Comparison of ENCODE assay signal across 8 cellular contexts in genomic region chr3:196431193-196432136, GRCh38. TPM values are rescaled to one million over a fixed set of nuclear protein-coding genes. Genes with fewer than 3 reads are reported as not detected.
DNase-seq lines count a peak whose midpoint lies in the region; ATAC-seq and FAIRE-seq lines count a peak whose summit lies in the region.

No MANE protein-coding gene starts in this region.

- no peaks in the 10 kb centered on the region for H3K27me3 Mint-ChIP-seq in activated CD4-positive, alpha-beta T cell treated with anti-CD3 and anti-CD28 coated beads, Interleukin-2, amount 10 ng/mL, durations not matched to agents 7 days and 5 days

- intact Hi-C loops in Right ventricle myocardium inferior (cut with DNase I) (loop anchor here (5.0 kb wide), 3 partner anchors 71 to 179 kb away; partner anchors contain the start of genes DYNLT2B and RNF168), cardiac septum (cut with DNase I) (loop anchor here (1.0 to 2.0 kb wide), 2 partner anchors 71 to 113 kb away; partner anchors contain the start of genes DYNLT2B and RNF168)

- H4K91ac ChIP-seq in mesenchymal stem cell (ENCODE audit: low read length): peak overlapping the region; percentile 62

- peak overlapping the region; percentile 23 to 95 for H3K18ac ChIP-seq in mesenchymal stem cell (ENCODE audit: low read depth in 1 of 2, low read length in 2 of 2)

- H3K36me3 ChIP-seq in mesenchymal stem cell (ENCODE audit: control insufficient read depth in 1 of 2, insufficient read depth in 2 of 2, low read depth in 1 of 2, low read length in 2 of 2): peaks cover 7 to 14% of the 10 kb centered on the region in 2 experiments

- peak overlapping the region; percentile 97 for H3K27ac Mint-ChIP-seq in activated CD4-positive, alpha-beta T cell treated with anti-CD3 and anti-CD28 coated beads, Interleukin-2, amount 10 ng/mL, durations not matched to agents 7 days and 5 days

- peak overlapping the region; percentile 77 for H3K27ac ChIP-seq in mesenchymal stem cell (ENCODE audit: low read length, poor library complexity, severe bottlenecking)

- peaks cover 23% of the 10 kb centered on the region for H3K4me1 Mint-ChIP-seq in activated CD4-positive, alpha-beta T cell treated with anti-CD3 and anti-CD28 coated beads, Interleukin-2, amount 10 ng/mL, durations not matched to agents 7 days and 5 days

- peak overlapping the region; percentile 81 to 95 for H3K4me3 ChIP-seq in mesenchymal stem cell (ENCODE audit: insufficient read depth in 1 of 2, low read depth in 1 of 2, low read length in 2 of 2)

- peak; percentile 45 for ATAC-seq in Right ventricle myocardium inferior
- ATAC-seq in HG02759 (IDR thresholded peaks at IDR 0.05; ENCODE audit: unreplicated experiment): peak; percentile 33

- H3K9ac ChIP-seq in mesenchymal stem cell (ENCODE audit: low read length): peak overlapping the region; percentile 96

- DNase-seq in Right ventricle myocardium inferior (ENCODE audit: missing footprints) (peak; percentile 76), cardiac septum (ENCODE audit: low spot score) (no peak), NCI-H146 (lab: John Stamatoyannopoulos, UW) (peak; percentile 50), mesenchymal stem cell (peak; percentile 77), stromal cell of bone marrow (ENCODE audit: low read depth) (peak; percentile 57)
- peak; percentile 24 for DNase-seq in activated CD4-positive, alpha-beta T cell treated with anti-CD3 and anti-CD28 coated beads, Interleukin-2, amount 10 ng/mL, durations not matched to agents 7 days and 5 days

- peak overlapping the region in 1 of 2 experiments; percentile 93 for H3K14ac ChIP-seq in mesenchymal stem cell (ENCODE audit: low read length in 2 of 2)

- no peak overlapping the region for H2BK15ac ChIP-seq in mesenchymal stem cell (ENCODE audit: low read depth, poor library complexity, severe bottlenecking)

- peak overlapping the region; percentile 63 for H4K8ac ChIP-seq in mesenchymal stem cell (ENCODE audit: low read length)

- WGBS in mesenchymal stem cell: 2% methylated on average over 43 of the region's 49 CpGs

- peak overlapping the region; percentile 86 for H2BK5ac ChIP-seq in mesenchymal stem cell (ENCODE audit: low read depth, low read length, poor library complexity, severe bottlenecking)

- CTCF ChIA-PET in activated CD4-positive, alpha-beta T cell treated with anti-CD3 and anti-CD28 coated beads, Interleukin-2, amount 10 ng/mL, durations not matched to agents 7 days and 5 days (lab: Charles Lee): interaction anchor here (0.6 to 2.4 kb wide), 5 partner anchors 9 to 150 kb away, joined by 3 to 5 read pairs (median 3); no protein-coding TSS in a partner anchor

- H2AFZ ChIP-seq in mesenchymal stem cell (ENCODE audit: low read depth, low read length): peak overlapping the region; percentile 60

- peak overlapping the region; percentile 46 for H3K4me2 ChIP-seq in mesenchymal stem cell (ENCODE audit: low read length, poor library complexity, severe bottlenecking)

- peak overlapping the region; percentile 55 to 95 for H3K4ac ChIP-seq in mesenchymal stem cell (ENCODE audit: low read depth in 1 of 2, low read length in 2 of 2)

- H3K79me1 ChIP-seq in mesenchymal stem cell (replicated peaks; ENCODE audit: low read length, poor library complexity, severe bottlenecking): no peaks in the 10 kb centered on the region

- H3K4me3 Mint-ChIP-seq in activated CD4-positive, alpha-beta T cell treated with anti-CD3 and anti-CD28 coated beads, Interleukin-2, amount 10 ng/mL, durations not matched to agents 7 days and 5 days: peak overlapping the region; percentile 75

- POLR2A ChIA-PET in activated CD4-positive, alpha-beta T cell treated with anti-CD3 and anti-CD28 coated beads, Interleukin-2, amount 10 ng/mL, durations not matched to agents 7 days and 5 days (lab: Charles Lee): interaction anchor here (0.7 kb wide), 1 partner anchor 9 kb away, joined by 3 read pairs; no protein-coding TSS in a partner anchor

- H2AK5ac ChIP-seq in mesenchymal stem cell (ENCODE audit: low read length, severe bottlenecking): no peak overlapping the region

- H3K9me3 ChIP-seq in mesenchymal stem cell (ENCODE audit: control insufficient read depth, low read length): no peaks in the 10 kb centered on the region

- peaks cover 9% of the 10 kb centered on the region for H3K36me3 Mint-ChIP-seq in activated CD4-positive, alpha-beta T cell treated with anti-CD3 and anti-CD28 coated beads, Interleukin-2, amount 10 ng/mL, durations not matched to agents 7 days and 5 days (ENCODE audit: low read depth)

- no peaks in the 10 kb centered on the region for H3K9me3 Mint-ChIP-seq in activated CD4-positive, alpha-beta T cell treated with anti-CD3 and anti-CD28 coated beads, Interleukin-2, amount 10 ng/mL, durations not matched to agents 7 days and 5 days

- no peak overlapping the region for H3K23ac ChIP-seq in mesenchymal stem cell (ENCODE audit: low read length in 2 of 2)

- no peaks in the 10 kb centered on the region for H3K27me3 ChIP-seq in mesenchymal stem cell (ENCODE audit: control insufficient read depth in 1 of 2, insufficient read depth in 1 of 2, low read length in 2 of 2)

- FAIRE-seq in endometrium (lab: Jason Lieb, UNC): peak; percentile 26

- peak overlapping the region; percentile 56 for H2BK120ac ChIP-seq in mesenchymal stem cell (ENCODE audit: low read depth, low read length)

- H2BK12ac ChIP-seq in mesenchymal stem cell (ENCODE audit: low read length in 2 of 2): peak overlapping the region in 1 of 2 experiments; percentile 10

- H3K4me1 ChIP-seq in mesenchymal stem cell (ENCODE audit: control insufficient read depth, insufficient read depth, low read depth, low read length): peaks cover 3% of the 10 kb centered on the region

RNA-seq across cellular contexts. Expression of gene UBXN7, which starts 0.8 kb away (rescaled TPM):
- 31.1 TPM for total RNA-seq in Right ventricle myocardium inferior
- total RNA-seq in cardiac septum: 30.1 TPM
- 10 to 100 TPM; 54.4 to 64.8 TPM for total RNA-seq in activated CD4-positive, alpha-beta T cell treated with anti-CD3 and anti-CD28 coated beads, Interleukin-2, amount 10 ng/mL, durations not matched to agents 7 days and 5 days
- polyA plus RNA-seq in mesenchymal stem cell (2013, experiment 1 of 2): 23.3 TPM
- 20.7 TPM for polyA plus RNA-seq in mesenchymal stem cell (2013, experiment 2 of 2)
